Comparison of ENCODE assay signal across 7 cellular contexts in genomic region chr2:119291588-119292167, GRCh38.
"Had no signal": no experiment of that assay in that cellular context is flagged by ENCODE, and none has a peak within 500 bp of the region (broad histone marks: within the 10 kb centered on the region; RNA-seq: fewer than 3 reads in every experiment).

No MANE protein-coding gene starts in this region.

- H3K36me3 ChIP-seq: brain microvascular endothelial cell, heart left ventricle, lower lobe of right lung had no signal

- H3K27ac ChIP-seq: brain microvascular endothelial cell, epithelial cell of prostate, heart left ventricle, lower lobe of right lung, testis had no signal

- DNase-seq: activated CD4-positive, alpha-beta T cell treated with anti-CD3 and anti-CD28 coated beads, Interleukin-2, amount 10 ng/mL, durations not matched to agents 7 days and 5 days; effector memory CD8-positive, alpha-beta T cell had no signal

- H3K4me3 ChIP-seq: heart left ventricle, lower lobe of right lung, testis had no signal

- H3K9me3 ChIP-seq: heart left ventricle, lower lobe of right lung, testis had no signal

- H3K27me3 ChIP-seq: brain microvascular endothelial cell, heart left ventricle, testis had no signal

- ATAC-seq: effector memory CD8-positive, alpha-beta T cell had no signal
